ENCODE assay signal across 1 cellular context in the genomic region with DNA sequence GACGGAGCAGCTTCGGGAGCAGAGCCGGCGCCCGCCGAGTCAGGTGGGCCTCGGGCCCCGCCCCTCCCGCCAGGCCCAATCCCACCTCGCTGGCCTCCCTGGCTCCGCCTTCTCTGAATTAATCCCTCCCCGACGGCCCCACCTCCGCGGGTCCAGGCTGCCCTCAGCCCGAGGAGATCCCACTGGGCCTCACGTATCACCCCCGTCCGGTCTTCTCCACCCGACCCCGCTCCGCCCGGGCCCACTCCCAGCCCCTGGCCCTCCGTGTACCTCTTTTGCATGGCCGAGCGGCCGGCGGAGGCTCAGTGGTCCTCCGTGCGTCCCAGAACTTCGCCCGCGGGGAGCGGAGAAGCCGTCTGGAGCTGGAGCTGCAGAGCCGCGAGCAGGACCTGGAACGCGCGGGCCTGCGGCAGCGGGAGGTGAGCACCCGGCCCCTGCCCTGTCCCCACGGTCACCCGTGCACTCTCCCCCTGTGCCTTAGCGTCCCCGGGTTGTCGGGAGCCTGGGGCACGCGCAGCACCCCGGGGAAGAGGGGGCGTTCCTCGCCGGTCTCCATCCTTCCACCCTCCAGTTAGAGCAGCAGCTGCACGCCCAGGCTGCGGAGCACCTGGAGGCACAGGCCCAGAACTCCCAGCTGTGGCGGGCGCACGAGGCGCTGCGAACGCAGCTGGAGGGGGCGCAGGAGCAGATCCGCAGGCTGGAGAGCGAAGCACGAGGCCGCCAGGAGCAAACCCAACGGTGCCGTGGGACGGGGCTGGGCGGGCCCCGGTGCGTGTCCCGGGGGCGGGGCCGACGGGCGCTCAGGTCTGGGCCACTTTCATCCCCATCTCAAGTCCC.
TF ChIP-seq lines count a peak whose summit lies in the region.

No MANE protein-coding gene starts in this region.

TF ChIP-seq in IMR-90, 13 proteins besides CTCF, POLR2A, EP300 and RAD21 (continued from another document):
- TF ChIP-seq, protein P1, sequence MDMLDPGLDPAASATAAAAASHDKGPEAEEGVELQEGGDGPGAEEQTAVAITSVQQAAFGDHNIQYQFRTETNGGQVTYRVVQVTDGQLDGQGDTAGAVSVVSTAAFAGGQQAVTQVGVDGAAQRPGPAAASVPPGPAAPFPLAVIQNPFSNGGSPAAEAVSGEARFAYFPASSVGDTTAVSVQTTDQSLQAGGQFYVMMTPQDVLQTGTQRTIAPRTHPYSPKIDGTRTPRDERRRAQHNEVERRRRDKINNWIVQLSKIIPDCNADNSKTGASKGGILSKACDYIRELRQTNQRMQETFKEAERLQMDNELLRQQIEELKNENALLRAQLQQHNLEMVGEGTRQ (IDR thresholded peaks at IDR 0.05; ENCODE audit: low read depth, low read length), result no peak
- TF ChIP-seq FOS (IDR thresholded peaks at IDR 0.05; ENCODE audit: low read depth, low read length) (no peak), BHLHE40 (IDR thresholded peaks at IDR 0.05; ENCODE audit: low read depth, low read length) (no peak), RFX5 (IDR thresholded peaks at IDR 0.05; ENCODE audit: low read depth, low read length) (no peak), CHD1 (IDR thresholded peaks at IDR 0.05; ENCODE audit: low read depth, low read length) (no peak)
- TF ChIP-seq, protein P2, sequence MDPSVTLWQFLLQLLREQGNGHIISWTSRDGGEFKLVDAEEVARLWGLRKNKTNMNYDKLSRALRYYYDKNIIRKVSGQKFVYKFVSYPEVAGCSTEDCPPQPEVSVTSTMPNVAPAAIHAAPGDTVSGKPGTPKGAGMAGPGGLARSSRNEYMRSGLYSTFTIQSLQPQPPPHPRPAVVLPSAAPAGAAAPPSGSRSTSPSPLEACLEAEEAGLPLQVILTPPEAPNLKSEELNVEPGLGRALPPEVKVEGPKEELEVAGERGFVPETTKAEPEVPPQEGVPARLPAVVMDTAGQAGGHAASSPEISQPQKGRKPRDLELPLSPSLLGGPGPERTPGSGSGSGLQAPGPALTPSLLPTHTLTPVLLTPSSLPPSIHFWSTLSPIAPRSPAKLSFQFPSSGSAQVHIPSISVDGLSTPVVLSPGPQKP (IDR thresholded peaks at IDR 0.05; ENCODE audit: borderline replicate concordance, low read depth, low read length), result no peak
